Comparison of ENCODE assay signal across 9 cellular contexts in genomic region chr10:68957284-68957615, GRCh38. TPM values are rescaled to one million over a fixed set of nuclear protein-coding genes. Genes with fewer than 3 reads are reported as not detected.
DNase-seq lines count a peak whose midpoint lies in the region; ATAC-seq and TF ChIP-seq lines count a peak whose summit lies in the region.
"Had no signal": no experiment of that assay in that cellular context is flagged by ENCODE, and none has a peak within 500 bp of the region (broad histone marks: within the 10 kb centered on the region; RNA-seq: fewer than 3 reads in every experiment).

No MANE protein-coding gene starts in this region.

- H3K9me3 Mint-ChIP-seq in activated T-cell treated with anti-CD3 and anti-CD28 coated beads, Interleukin-2, amount 50 U/mL, for 24 hours = no peaks in the 10 kb centered on the region

- peak overlapping the region; percentile 96 for H3K4me3 ChIP-seq in adipocyte (ENCODE audit: low read length)
- peak overlapping the region; percentile 80 to 99 for H3K4me3 ChIP-seq in left lung
- peak overlapping the region; percentile 88 for H3K4me3 ChIP-seq in thoracic aorta

- peaks cover 53% of the 10 kb centered on the region for H3K4me1 Mint-ChIP-seq in activated T-cell treated with anti-CD3 and anti-CD28 coated beads, Interleukin-2, amount 50 U/mL, for 24 hours (ENCODE audit: low read depth)

- H3K27me3 ChIP-seq in adipocyte (replicated peaks; ENCODE audit: control insufficient read depth, insufficient read depth, low read length) = no peaks in the 10 kb centered on the region
- H3K27me3 ChIP-seq in left lung = no peaks in the 10 kb centered on the region
- H3K27me3 ChIP-seq in thoracic aorta (replicated peaks; ENCODE audit: insufficient read depth) = no peaks in the 10 kb centered on the region

- H3K27ac ChIP-seq in left lung = peak overlapping the region; percentile 65 to 97
- peak overlapping the region in 1 of 2 donors; percentile 79 for H3K27ac ChIP-seq in thoracic aorta

- intact Hi-C loops in left lung (cut with DNase I) = no loop called here

- no peak for ATAC-seq in left lung
- no peak for ATAC-seq in thoracic aorta (ENCODE audit: insufficient number of reproducible peaks, low FRiP score, low read depth)

- H3K36me3 Mint-ChIP-seq in activated T-cell treated with anti-CD3 and anti-CD28 coated beads, Interleukin-2, amount 50 U/mL, for 24 hours (ENCODE audit: low read depth) = peaks cover 85% of the 10 kb centered on the region

- no peaks in the 10 kb centered on the region for H3K9me3 ChIP-seq in adipocyte (ENCODE audit: control insufficient read depth, low read length)
- no peaks in the 10 kb centered on the region for H3K9me3 ChIP-seq in left lung
- H3K9me3 ChIP-seq in thoracic aorta = no peaks in the 10 kb centered on the region

- TF ChIP-seq CTCF in left lung (IDR thresholded peaks at IDR 0.05) = no peak
- TF ChIP-seq CTCF in thoracic aorta (IDR thresholded peaks at IDR 0.05) = no peak

- H3K36me3 ChIP-seq in adipocyte (ENCODE audit: control insufficient read depth, insufficient read depth, low read length, severe bottlenecking) = peaks cover 27% of the 10 kb centered on the region
- H3K36me3 ChIP-seq in left lung = peaks cover 0 to 34% of the 10 kb centered on the region in 2 donors
- H3K36me3 ChIP-seq in thoracic aorta = peaks cover 4% of the 10 kb centered on the region

- H3K9ac ChIP-seq in adipocyte (ENCODE audit: low read length) = peak overlapping the region; percentile 97

- H3K27ac Mint-ChIP-seq in activated T-cell treated with anti-CD3 and anti-CD28 coated beads, Interleukin-2, amount 50 U/mL, for 24 hours = peak overlapping the region; percentile 100

- peak overlapping the region; percentile 98 for H3K4me3 Mint-ChIP-seq in activated T-cell treated with anti-CD3 and anti-CD28 coated beads, Interleukin-2, amount 50 U/mL, for 24 hours

- DNase-seq in activated T-cell treated with anti-CD3 and anti-CD28 coated beads, Interleukin-2, amount 50 U/mL, for 24 hours = no peak
- DNase-seq in activated T-cell treated with anti-CD3 and anti-CD28 coated beads for 4 hours (no peak), adipocyte (ENCODE audit: low read depth) (no peak), left lung (no peak), thoracic aorta (ENCODE audit: low spot score) (no peak), anterior cingulate cortex (lab: John Stamatoyannopoulos, UW) (no peak), DMS 273 (lab: John Stamatoyannopoulos, UW; ENCODE audit: unreplicated experiment) (no peak), NCI-H1417 (lab: John Stamatoyannopoulos, UW) (no peak)
- DNase-seq: DMS79 had no signal

- peaks cover 36% of the 10 kb centered on the region for H3K4me1 ChIP-seq in adipocyte (ENCODE audit: control insufficient read depth, insufficient read depth, low read length)
- H3K4me1 ChIP-seq in left lung = peaks cover 6 to 53% of the 10 kb centered on the region in 2 donors
- peaks cover 6 to 23% of the 10 kb centered on the region in 2 donors for H3K4me1 ChIP-seq in thoracic aorta (ENCODE audit: control insufficient read depth in 1 of 2, low read depth in 2 of 2)

- no peaks in the 10 kb centered on the region for H3K27me3 Mint-ChIP-seq in activated T-cell treated with anti-CD3 and anti-CD28 coated beads, Interleukin-2, amount 50 U/mL, for 24 hours

RNA-seq across cellular contexts. Expression of gene DDX21, which starts 1.3 kb away (rescaled TPM):
- total RNA-seq in left lung (10 to 100 TPM; 36.8 to 73.4 TPM), thoracic aorta (100 to 1,000 TPM in 1 of 2 donors, 10 to 100 TPM in 1; 32.1 to 122 TPM)

RNA-seq across cellular contexts. Expression of gene KIFBP, which starts 31.4 kb away (rescaled TPM):
- total RNA-seq in left lung (10 to 100 TPM; 21.1 to 27.3 TPM), thoracic aorta (10 to 100 TPM; 31.3 to 45.1 TPM)

RNA-seq across cellular contexts. Expression of gene DDX50, which starts 56.1 kb away (rescaled TPM):
- total RNA-seq in left lung = 10 to 100 TPM; 25.8 to 27.6 TPM
- total RNA-seq in thoracic aorta = 10 to 100 TPM; 30.6 to 33.9 TPM
